Comparison of ENCODE assay signal across 14 cellular contexts in genomic region chr12:69570000-69570516, GRCh38. TPM values are rescaled to one million over a fixed set of nuclear protein-coding genes. Genes with fewer than 3 reads are reported as not detected.
DNase-seq lines count a peak whose midpoint lies in the region; TF ChIP-seq lines count a peak whose summit lies in the region.
"Had no signal": no experiment of that assay in that cellular context is flagged by ENCODE, and none has a peak within 500 bp of the region (broad histone marks: within the 10 kb centered on the region; RNA-seq: fewer than 3 reads in every experiment).

No MANE protein-coding gene starts in this region.

- no peaks in the 10 kb centered on the region for H3K9me3 Mint-ChIP-seq in activated T-cell treated with anti-CD3 and anti-CD28 coated beads, Interleukin-2, amount 50 U/mL, for 24 hours
- H3K9me3 Mint-ChIP-seq: activated T-cell treated with anti-CD3 and anti-CD28 coated beads, Interleukin-2, amount 50 U/mL, for 4 hours had no signal

- intact Hi-C loops in sigmoid colon (cut with DNase I): loop anchor here (2.0 to 5.0 kb wide), 3 partner anchors 99 to 213 kb away; partner anchors contain the start of genes FRS2 and YEATS4

- H3K9me3 ChIP-seq in sigmoid colon: no peaks in the 10 kb centered on the region
- H3K9me3 ChIP-seq: lower lobe of right lung had no signal

- H3K4me3 Mint-ChIP-seq in activated T-cell treated with anti-CD3 and anti-CD28 coated beads, Interleukin-2, amount 50 U/mL, for 24 hours: no peak overlapping the region
- H3K4me3 Mint-ChIP-seq: activated T-cell treated with anti-CD3 and anti-CD28 coated beads, Interleukin-2, amount 50 U/mL, for 4 hours had no signal

- no peak for TF ChIP-seq CTCF in epithelial cell of esophagus (IDR thresholded peaks at IDR 0.05; ENCODE audit: insufficient read depth, low read depth, low read length, missing control alignments)
- TF ChIP-seq CTCF in retinal pigment epithelial cell (conservative IDR thresholded peaks at IDR 0.05; ENCODE audit: low read depth, low read length): no peak
- no peak for TF ChIP-seq CTCF in sigmoid colon (IDR thresholded peaks at IDR 0.05)

- no peaks in the 10 kb centered on the region for H3K4me1 ChIP-seq in sigmoid colon
- H3K4me1 ChIP-seq: lower lobe of right lung had no signal

- H3K4me1 Mint-ChIP-seq in activated T-cell treated with anti-CD3 and anti-CD28 coated beads, Interleukin-2, amount 50 U/mL, for 24 hours (ENCODE audit: low read depth): peaks cover 12% of the 10 kb centered on the region

- H3K4me3 ChIP-seq in epithelial cell of esophagus (ENCODE audit: low read length) (no peak overlapping the region), retinal pigment epithelial cell (ENCODE audit: low read length) (no peak overlapping the region), sigmoid colon (no peak overlapping the region)
- H3K4me3 ChIP-seq: lower lobe of right lung had no signal

- H3K27ac ChIP-seq in caudate nucleus (ENCODE audit: low read depth, low read length) (no peak overlapping the region), sigmoid colon (no peak overlapping the region)
- H3K27ac ChIP-seq: lower lobe of right lung had no signal

- H3K27me3 ChIP-seq in sigmoid colon: no peaks in the 10 kb centered on the region

- no peak for TF ChIP-seq EP300 in sigmoid colon (IDR thresholded peaks at IDR 0.05)

- H3K36me3 ChIP-seq in sigmoid colon: peaks cover 0 to 51% (median 22%) of the 10 kb centered on the region in 4 donors

- no peaks in the 10 kb centered on the region for H3K27me3 Mint-ChIP-seq in activated T-cell treated with anti-CD3 and anti-CD28 coated beads, Interleukin-2, amount 50 U/mL, for 24 hours

- peak overlapping the region; percentile 6 for H3K27ac Mint-ChIP-seq in activated T-cell treated with anti-CD3 and anti-CD28 coated beads, Interleukin-2, amount 50 U/mL, for 24 hours

- 92 to 95% methylated on average over 10 of the region's 10 CpGs for WGBS in sigmoid colon, 2 donors

- peaks cover 55% of the 10 kb centered on the region for H3K36me3 Mint-ChIP-seq in activated T-cell treated with anti-CD3 and anti-CD28 coated beads, Interleukin-2, amount 50 U/mL, for 24 hours (ENCODE audit: low read depth)

- DNase-seq in activated T-cell treated with anti-CD3 and anti-CD28 coated beads, Interleukin-2, amount 50 U/mL, for 24 hours: no peak
- no peak for DNase-seq in activated T-cell treated with anti-CD3 and anti-CD28 coated beads, Interleukin-2, amount 50 U/mL, for 1 hour
- DNase-seq in NCI-H226: peak; percentile 95
- peak; percentile 83 for DNase-seq in epithelial cell of esophagus (ENCODE audit: low read depth)
- peak; percentile 35 for DNase-seq in retinal pigment epithelial cell (ENCODE audit: low read depth)
- no peak for DNase-seq in islet precursor cell
- no peak for DNase-seq in caudate nucleus (lab: John Stamatoyannopoulos, UW)
- no peak for DNase-seq in sigmoid colon
- DNase-seq: lower lobe of right lung, NCI-H2081 treated with DMSO at 0.1 percent for 48 hours had no signal

- no peak for TF ChIP-seq POLR2A in sigmoid colon (IDR thresholded peaks at IDR 0.05)

RNA-seq across cellular contexts. Expression of gene CCT2, which starts 15.2 kb away (rescaled TPM):
- 100 to 1,000 TPM in 3 of 4 donors, 10 to 100 TPM in 1; 87.0 to 126 (median 116) TPM for total RNA-seq in sigmoid colon
- polyA plus RNA-seq in sigmoid colon: 100 to 1,000 TPM in 2 of 3 donors, 10 to 100 TPM in 1; 79.9 to 125 (median 121) TPM

RNA-seq across cellular contexts. Expression of gene LRRC10, which starts 40.6 kb away (rescaled TPM):
- not detected for total RNA-seq in sigmoid colon
- polyA plus RNA-seq in sigmoid colon: under 1 TPM in 2 of 3 donors, not detected in 1; under 0.01 to 0.01 TPM
- total RNA-seq: activated T-cell treated with anti-CD3 and anti-CD28 coated beads, Interleukin-2, amount 50 U/mL, for 4 hours; lower lobe of right lung; OCI-LY7; pulmonary artery endothelial cell; subcutaneous adipose tissue had no signal

Comparison
In these comparisons a context has a peak if more than half of its experiments do, and no peak if none do; other contexts are left out.
1. DNase-seq: peak in NCI-H226 (single experiment), epithelial cell of esophagus (single experiment) and retinal pigment epithelial cell (single experiment); none in activated T-cell treated with anti-CD3 and anti-CD28 coated beads, Interleukin-2, amount 50 U/mL, for 24 hours (single experiment), activated T-cell treated with anti-CD3 and anti-CD28 coated beads, Interleukin-2, amount 50 U/mL, for 1 hour (single experiment), islet precursor cell (single experiment), caudate nucleus (0 of 61) and sigmoid colon (single experiment).